In the genomic region with DNA sequence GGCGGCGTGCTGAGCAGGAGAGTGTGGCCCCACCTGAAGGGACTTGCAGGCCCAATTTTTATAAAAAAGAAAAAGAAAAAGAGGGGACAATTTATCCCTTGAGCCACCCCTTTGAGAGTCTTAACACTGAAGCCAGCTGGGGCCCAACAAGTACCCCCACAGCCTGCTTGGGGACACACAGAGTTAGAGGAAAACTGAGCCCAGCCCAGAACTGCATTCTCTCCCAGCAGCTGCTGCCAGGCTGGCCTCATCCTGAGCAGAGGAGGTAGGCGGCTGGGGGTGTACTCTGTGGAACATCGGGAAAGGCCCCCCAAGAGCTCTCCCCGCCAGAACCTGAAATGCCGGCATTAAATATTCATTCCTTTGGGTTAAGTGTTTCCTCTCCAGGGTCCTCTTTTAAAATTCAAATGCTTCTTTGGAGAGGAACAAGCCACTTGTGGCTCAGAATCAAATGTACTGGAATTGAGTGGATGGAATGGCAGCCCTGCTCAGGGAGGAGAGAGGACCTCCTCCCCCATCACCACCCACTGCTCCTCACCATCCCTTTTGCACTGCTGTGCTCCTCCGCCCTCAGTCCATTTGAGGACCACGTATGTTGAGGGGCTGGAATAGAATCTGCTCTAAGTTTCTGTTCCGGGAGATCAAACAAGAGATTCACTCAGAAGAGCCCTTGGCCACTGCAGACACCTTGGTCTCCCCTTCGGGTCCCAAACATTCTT, we compare ENCODE assay signal across 23 cellular contexts. TPM values are rescaled to one million over a fixed set of nuclear protein-coding genes. Genes with fewer than 3 reads are reported as not detected.
"Had no signal": no experiment of that assay in that cellular context is flagged by ENCODE, and none has a peak within 500 bp of the region (broad histone marks: within the 10 kb centered on the region; RNA-seq: fewer than 3 reads in every experiment).

No MANE protein-coding gene starts in this region.

- H3K4me1 ChIP-seq: heart right ventricle, testis, upper lobe of left lung had no signal

- H3K27ac Mint-ChIP-seq: activated naive CD8-positive, alpha-beta T cell treated with anti-CD3 and anti-CD28 coated beads, Interleukin-2, amount 50 U/mL, for 24 hours; activated T-cell treated with anti-CD3 and anti-CD28 coated beads, Interleukin-2, amount 50 U/mL, for 72 hours; naive B cell had no signal

- ATAC-seq: heart right ventricle had no signal

- H3K4me3 ChIP-seq: coronary artery, heart right ventricle, testis, upper lobe of left lung had no signal

- H3K4me1 Mint-ChIP-seq: activated naive CD8-positive, alpha-beta T cell treated with anti-CD3 and anti-CD28 coated beads, Interleukin-2, amount 50 U/mL, for 24 hours; naive B cell; neural crest cell had no signal

- H3K9me3 ChIP-seq: testis had no signal

- DNase-seq: activated CD8-positive, alpha-beta memory T cell treated with anti-CD3 and anti-CD28 coated beads, Interleukin-2, amount 50 U/mL, for 48 hours; activated effector memory CD4-positive, alpha-beta T cell treated with anti-CD3 and anti-CD28 coated beads, Interleukin-2, amount 50 U/mL, for 16 hours; activated naive CD4-positive, alpha-beta T cell treated with anti-CD3 and anti-CD28 coated beads, Interleukin-2, amount 50 U/mL, for 16 hours; activated naive CD8-positive, alpha-beta T cell treated with anti-CD3 and anti-CD28 coated beads, Interleukin-2, amount 50 U/mL, for 24 hours; activated T-cell treated with anti-CD3 and anti-CD28 coated beads, Interleukin-2, amount 50 U/mL, for 72 hours; cerebellar nuclear complex; heart right ventricle; naive B cell; occipital lobe; posterior cingulate gyrus; stimulated activated CD4-positive, alpha-beta T cell treated with anti-CD3 and anti-CD28 coated beads, Interleukin-2, amount 100 ng/mL, for 48 hours; stimulated activated CD8-positive, alpha-beta memory T cell treated with anti-CD3 and anti-CD28 coated beads, Interleukin-4, amount 100 ng/mL, for 48 hours; stimulated activated naive CD4-positive, alpha-beta T cell; T-helper 9 cell; testis; upper lobe of left lung had no signal

- H3K27ac ChIP-seq: coronary artery, heart right ventricle, testis, upper lobe of left lung had no signal

- H3K27me3 ChIP-seq: testis, upper lobe of left lung had no signal

- H3K4me3 Mint-ChIP-seq: activated naive CD8-positive, alpha-beta T cell treated with anti-CD3 and anti-CD28 coated beads, Interleukin-2, amount 50 U/mL, for 24 hours; activated T-cell treated with anti-CD3 and anti-CD28 coated beads, Interleukin-2, amount 50 U/mL, for 72 hours; naive B cell; neural crest cell had no signal

- H3K36me3 ChIP-seq: heart right ventricle, upper lobe of left lung had no signal

RNA-seq across cellular contexts. Expression of a gene that starts 45.6 kb away (rescaled TPM):
- total RNA-seq: activated T-cell treated with anti-CD3 and anti-CD28 coated beads, Interleukin-2, amount 50 U/mL, for 72 hours; fibroblast of villous mesenchyme; heart right ventricle; mesenteric fat pad; mucosa of gallbladder; neural crest cell; renal cortical epithelial cell; T-helper 1 cell treated with Interleukin-12 subunit alpha and Interleukin-12 subunit beta and Interleukin-4 antibody, amounts not matched to agents 30 ng/mL and 1 ng/mL, for 36 hours; upper lobe of left lung had no signal
